ENCODE assay signal across 27 cellular contexts in genomic region chr22:46484156-46484860, GRCh38. TPM values are rescaled to one million over a fixed set of nuclear protein-coding genes. Genes with fewer than 3 reads are reported as not detected.
A peak's percentile ranks its signal among the peaks of the same experiment; 100 is the strongest.
DNase-seq lines count a peak whose midpoint lies in the region; ATAC-seq, FAIRE-seq and TF ChIP-seq lines count a peak whose summit lies in the region.
"Had no signal": no experiment of that assay in that cellular context is flagged by ENCODE, and none has a peak within 500 bp of the region (broad histone marks: within the 10 kb centered on the region; RNA-seq: fewer than 3 reads in every experiment).

No MANE protein-coding gene starts in this region.

- peak overlapping the region; percentile 45 to 86 (median 72); a peak in 21 of 22 replicates for H3K4me2 ChIP-seq in BLaER1 treated with 17β-estradiol and CSF1 and Interleukin-3, amounts not matched to agents 10 nM and 100 nM

- no peak overlapping the region for H3K4me3 ChIP-seq in BLaER1 treated with 17β-estradiol and CSF1 and Interleukin-3, amounts not matched to agents 10 nM and 100 nM
- no peak overlapping the region for H3K4me3 ChIP-seq in adipocyte (ENCODE audit: low read length)
- peak overlapping the region in 1 of 2 donors; percentile 18 for H3K4me3 ChIP-seq in kidney (ENCODE audit: low read length in 2 of 2)
- H3K4me3 ChIP-seq: colonic mucosa, K562, SK-N-MC, tibial artery had no signal

- ATAC-seq in GM19395 (IDR thresholded peaks at IDR 0.05; ENCODE audit: unreplicated experiment): no peak
- ATAC-seq: activated naive CD8-positive, alpha-beta T cell treated with anti-CD3 and anti-CD28 coated beads, Interleukin-2, amount 50 U/mL, for 24 hours; K562 had no signal

- H4K20me1 ChIP-seq in BLaER1 treated with 17β-estradiol and CSF1 and Interleukin-3, amounts not matched to agents 10 nM and 100 nM: peaks cover 0 to 5% (median 0%) of the 10 kb centered on the region in 11 experiments; a peak in 1 of 22 replicates

- peaks cover 0 to 20% (median 0%) of the 10 kb centered on the region in 11 experiments; a peak in 4 of 22 replicates for H3K27me3 ChIP-seq in BLaER1 treated with 17β-estradiol and CSF1 and Interleukin-3, amounts not matched to agents 10 nM and 100 nM
- H3K27me3 ChIP-seq in adipocyte (replicated peaks; ENCODE audit: control insufficient read depth, insufficient read depth, low read length): peaks cover 27% of the 10 kb centered on the region
- H3K27me3 ChIP-seq: brain microvascular endothelial cell, colonic mucosa had no signal

- intact Hi-C loops in kidney (cut with DNase I): no loop called here

- peaks cover 0 to 13% (median 9%) of the 10 kb centered on the region in 11 experiments; a peak in 14 of 22 replicates for H3K9me3 ChIP-seq in BLaER1 treated with 17β-estradiol and CSF1 and Interleukin-3, amounts not matched to agents 10 nM and 100 nM (replicated peaks in 1 of 11)
- H3K9me3 ChIP-seq in adipocyte (ENCODE audit: control insufficient read depth, low read length) (peaks cover 9% of the 10 kb centered on the region), kidney (ENCODE audit: control insufficient read depth in 1 of 2, low read length in 2 of 2) (peaks cover 3 to 7% of the 10 kb centered on the region in 2 donors)
- H3K9me3 ChIP-seq: colonic mucosa, tibial artery had no signal

- peak overlapping the region in 3 of 11 experiments; percentile 14 to 44 (median 22); a peak in 4 of 22 replicates for H3K9ac ChIP-seq in BLaER1 treated with 17β-estradiol and CSF1 and Interleukin-3, amounts not matched to agents 10 nM and 100 nM
- H3K9ac ChIP-seq in adipocyte (ENCODE audit: low read length) (no peak overlapping the region), kidney (ENCODE audit: low read length in 2 of 2) (peak overlapping the region in 1 of 2 donors; percentile 20)

- no peak for TF ChIP-seq CTCF in kidney (IDR thresholded peaks at IDR 0.05; ENCODE audit: borderline replicate concordance, extremely low read depth, insufficient read depth)

- DNase-seq in adipocyte (ENCODE audit: low read depth) (peak; percentile 62), kidney (peak; percentile 72), renal cortical epithelial cell (ENCODE audit: low read depth) (peak; percentile 36), germinal center (ENCODE audit: low spot score) (no peak), SHP77 (lab: John Stamatoyannopoulos, UW) (no peak), T1000 (lab: John Stamatoyannopoulos, UW) (no peak)
- DNase-seq: activated B cell treated with CpG ODN at 0.5 μM for 24 hours; activated CD4-positive, alpha-beta memory T cell treated with anti-CD3 and anti-CD28 coated beads, Interleukin-2, amount 10 ng/mL, durations not matched to agents 7 days and 5 days; activated effector memory CD4-positive, alpha-beta T cell treated with anti-CD3 and anti-CD28 coated beads, Interleukin-2, amount 50 U/mL, for 16 hours; activated naive CD8-positive, alpha-beta T cell treated with anti-CD3 and anti-CD28 coated beads, Interleukin-2, amount 50 U/mL, for 24 hours; brain microvascular endothelial cell; CD4-positive, alpha-beta T cell; colonic mucosa; head of caudate nucleus; NCI-H146; NCI-H2171; NCI-H524 treated with DMSO at 0.1 percent for 48 hours; occipital lobe; stimulated activated CD4-positive, alpha-beta T cell treated with anti-CD3 and anti-CD28 coated beads, Interleukin-4, amount 100 ng/mL, for 1 hour; stimulated activated naive CD4-positive, alpha-beta T cell treated with Interleukin-2 at 50 U/mL for 16 hours; tibial artery had no signal

- H3K4me1 ChIP-seq in BLaER1 treated with 17β-estradiol and CSF1 and Interleukin-3, amounts not matched to agents 10 nM and 100 nM: peaks cover 46 to 97% (median 89%) of the 10 kb centered on the region in 10 experiments
- H3K4me1 ChIP-seq in adipocyte (ENCODE audit: control insufficient read depth, insufficient read depth, low read length): peaks cover 2% of the 10 kb centered on the region
- peaks cover 15 to 22% of the 10 kb centered on the region in 2 donors for H3K4me1 ChIP-seq in kidney (ENCODE audit: control insufficient read depth in 1 of 2, insufficient read depth in 1 of 2, low read depth in 1 of 2, low read length in 2 of 2)
- H3K4me1 ChIP-seq: colonic mucosa, tibial artery had no signal

- H3K27ac ChIP-seq in BLaER1 treated with 17β-estradiol and CSF1 and Interleukin-3, amounts not matched to agents 10 nM and 100 nM: peak overlapping the region in 8 of 11 experiments; percentile 20 to 64 (median 48); a peak in 11 of 22 replicates
- H3K27ac ChIP-seq in kidney (ENCODE audit: low read depth in 2 of 2, low read length in 2 of 2): peak overlapping the region; percentile 83 to 87
- H3K27ac ChIP-seq: brain microvascular endothelial cell, colonic mucosa, SK-N-MC, tibial artery had no signal

- FAIRE-seq in kidney (lab: Jason Lieb, UNC): no peak
- FAIRE-seq: endometrium, G401.6, K562 had no signal

- H3K36me3 ChIP-seq in BLaER1 treated with 17β-estradiol and CSF1 and Interleukin-3, amounts not matched to agents 10 nM and 100 nM: no peaks in the 10 kb centered on the region
- no peaks in the 10 kb centered on the region for H3K36me3 ChIP-seq in adipocyte (ENCODE audit: control insufficient read depth, insufficient read depth, low read length, severe bottlenecking)
- no peaks in the 10 kb centered on the region for H3K36me3 ChIP-seq in kidney (ENCODE audit: control insufficient read depth in 1 of 2, insufficient read depth in 2 of 2, low read length in 2 of 2)
- H3K36me3 ChIP-seq: brain microvascular endothelial cell, colonic mucosa, tibial artery had no signal

RNA-seq across cellular contexts. Expression of gene CELSR1, which starts 53.1 kb away (rescaled TPM):
- total RNA-seq in kidney (49.9 TPM), renal cortical epithelial cell (41.2 and 151 TPM in 2 replicates)
- 15.7 TPM for polyA plus RNA-seq in kidney (ENCODE audit: insufficient read depth, low read depth, low replicate concordance)

Comparison
In these comparisons a context has a peak if more than half of its experiments do, and no peak if none do; other contexts are left out.
1. DNase-seq: peak in adipocyte (single experiment), kidney (single experiment) and renal cortical epithelial cell (single experiment); none in germinal center (single experiment), SHP77 (0 of 2) and T1000 (single experiment).